ENCODE assay signal across 8 cellular contexts in genomic region chr18:55405655-55406373, GRCh38.
A peak's percentile ranks its signal among the peaks of the same experiment; 100 is the strongest.
DNase-seq lines count a peak whose midpoint lies in the region; ATAC-seq and TF ChIP-seq lines count a peak whose summit lies in the region.

No MANE protein-coding gene starts in this region.

- intact Hi-C loops in OCI-LY7 (cut with micrococcal nuclease; ENCODE audit: unreplicated experiment): no loop called here

- H3K27ac ChIP-seq in SK-N-SH (ENCODE audit: low read depth in 2 of 2, low read length in 1 of 2) (peak overlapping the region; percentile 95 to 99), OCI-LY7 (ENCODE audit: low read depth, low read length, poor library complexity, severe bottlenecking) (no peak overlapping the region)

- POLR2A ChIA-PET in BJ (lab: Charles Lee): interaction anchor here (0.6 kb wide), 1 partner anchor 470 kb away, joined by 5 read pairs; no protein-coding TSS in a partner anchor
- POLR2A ChIA-PET in SK-N-SH (lab: Yijun Ruan, JAX): interaction anchor here (0.5 to 1.1 kb wide), 3 partner anchors 84 to 184 kb away, joined by 3 to 4 read pairs (median 3); no protein-coding TSS in a partner anchor
- POLR2A ChIA-PET in OCI-LY7 (lab: Charles Lee): no interaction called here

- DNase-seq in BJ (ENCODE audit: low read depth): peak; percentile 69
- DNase-seq in NAMALWA (ENCODE audit: low spot score): peak; percentile 37
- peak; percentile 52 for DNase-seq in SK-N-SH
- DNase-seq in fibroblast of peridontal ligament (ENCODE audit: extremely low read depth): peak; percentile 95
- DNase-seq in osteocyte (ENCODE audit: extremely low spot score, unreplicated experiment): peak; percentile 91
- DNase-seq in OCI-LY7 (ENCODE audit: low spot score): no peak
- DNase-seq in AML-193 (lab: John Stamatoyannopoulos, UW): no peak

- 4% methylated on average over 6 of the region's 6 CpGs for WGBS in SK-N-SH (ENCODE audit: low lambda C conversion rate)

- H3K4me1 Mint-ChIP-seq in osteocyte (ENCODE audit: unreplicated experiment): peaks cover 54% of the 10 kb centered on the region

- no peaks in the 10 kb centered on the region for H3K27me3 Mint-ChIP-seq in osteocyte (ENCODE audit: unreplicated experiment)

- 0 out of 2 replicates have a peak overlapping the region, but pooled peaks have one; percentile 19 for H3K4me3 ChIP-seq in BJ (ENCODE audit: low read depth, low read length)
- peak overlapping the region; percentile 48 to 65 for H3K4me3 ChIP-seq in SK-N-SH (ENCODE audit: low read depth in 2 of 2, low read length in 1 of 2)
- no peak overlapping the region for H3K4me3 ChIP-seq in OCI-LY7 (ENCODE audit: low read depth, low read length, poor library complexity, severe bottlenecking)

- no peaks in the 10 kb centered on the region for H3K9me2 ChIP-seq in SK-N-SH
- H3K9me2 ChIP-seq in OCI-LY7 (ENCODE audit: insufficient read depth, low read length): no peaks in the 10 kb centered on the region

- no peaks in the 10 kb centered on the region for H3K36me3 Mint-ChIP-seq in osteocyte (ENCODE audit: unreplicated experiment)

- H4K20me1 ChIP-seq in SK-N-SH (ENCODE audit: insufficient read depth) (no peaks in the 10 kb centered on the region), OCI-LY7 (ENCODE audit: insufficient read depth, low read length) (0 out of 2 replicates have a peak, but pooled peaks cover 3% of the 10 kb centered on the region)

- TF ChIP-seq CTCF in BJ (IDR thresholded peaks at IDR 0.05; ENCODE audit: insufficient read depth, low read depth, low read length) (peak; percentile 25; the same call in 1 of the 2 replicates), SK-N-SH (IDR thresholded peaks at IDR 0.05) (peak; percentile 37), osteocyte (IDR thresholded peaks at IDR 0.05) (peak; percentile 34), OCI-LY7 (conservative IDR thresholded peaks at IDR 0.05; ENCODE audit: low read length) (no peak)

- H2AFZ ChIP-seq in SK-N-SH (ENCODE audit: low read depth) (peak overlapping the region; percentile 23; the same call in 1 of the 2 replicates), OCI-LY7 (ENCODE audit: low read length) (no peak overlapping the region)

- no peaks in the 10 kb centered on the region for H3K36me3 ChIP-seq in BJ (ENCODE audit: control insufficient read depth, insufficient read depth, low read length)
- no peaks in the 10 kb centered on the region for H3K36me3 ChIP-seq in SK-N-SH (replicated peaks in 1 of 2; ENCODE audit: control insufficient read depth in 1 of 2, insufficient read depth in 2 of 2, low read length in 1 of 2)
- H3K36me3 ChIP-seq in OCI-LY7 (ENCODE audit: insufficient read depth, low read length): peaks cover 9% of the 10 kb centered on the region

- H3K79me2 ChIP-seq in SK-N-SH (ENCODE audit: insufficient read depth): peaks cover 84% of the 10 kb centered on the region
- H3K79me2 ChIP-seq in OCI-LY7 (ENCODE audit: insufficient read depth, low read depth, low read length): peaks cover 54% of the 10 kb centered on the region; the same call in 1 of the 2 replicates

- peak overlapping the region; percentile 85 for H3K4me2 ChIP-seq in SK-N-SH
- H3K4me2 ChIP-seq in OCI-LY7 (ENCODE audit: low read length): no peak overlapping the region

- ATAC-seq in GM21381 (IDR thresholded peaks at IDR 0.05; ENCODE audit: unreplicated experiment): no peak

- no peaks in the 10 kb centered on the region for H3K9me3 Mint-ChIP-seq in osteocyte (ENCODE audit: unreplicated experiment)

- H3K9me3 ChIP-seq in SK-N-SH (no peaks in the 10 kb centered on the region), OCI-LY7 (ENCODE audit: low read length) (no peaks in the 10 kb centered on the region)

- no TSS peak for BruUV-seq in OCI-LY7 (replicated peaks; lab: Mats Ljungman, UMichigan)

- H3K4me3 Mint-ChIP-seq in osteocyte (ENCODE audit: unreplicated experiment): no peak overlapping the region

- H3K27me3 ChIP-seq in BJ (ENCODE audit: control insufficient read depth, insufficient read depth, low read length) (no peaks in the 10 kb centered on the region), SK-N-SH (ENCODE audit: insufficient read depth) (no peaks in the 10 kb centered on the region)

- TF ChIP-seq EP300 in SK-N-SH (IDR thresholded peaks at IDR 0.05; ENCODE audit: borderline replicate concordance in 1 of 2, low read depth in 1 of 2, low read length in 1 of 2): peak; percentile 77 to 89

- peaks cover 41 to 50% of the 10 kb centered on the region in 2 experiments for H3K4me1 ChIP-seq in SK-N-SH (ENCODE audit: control insufficient read depth in 1 of 2, insufficient read depth in 2 of 2, low read depth in 1 of 2, low read length in 1 of 2)
- H3K4me1 ChIP-seq in OCI-LY7 (ENCODE audit: insufficient read depth, low read length, poor library complexity, severe bottlenecking): no peaks in the 10 kb centered on the region

- CTCF ChIA-PET in BJ (lab: Yijun Ruan, JAX): interaction anchor here (1.0 to 3.9 kb wide), 2 partner anchors 9 to 11 kb away, joined by 3 to 17 read pairs; no protein-coding TSS in a partner anchor
- CTCF ChIA-PET in SK-N-SH (lab: Yijun Ruan, JAX): interaction anchor here (0.5 to 4.6 kb wide), 9 partner anchors 10 to 964 kb away, joined by 3 to 29 read pairs (median 4); no protein-coding TSS in a partner anchor
- CTCF ChIA-PET in OCI-LY7 (lab: Charles Lee; ENCODE audit: unreplicated experiment): no interaction called here

- peak; percentile 49 for TF ChIP-seq RAD21 in SK-N-SH (IDR thresholded peaks at IDR 0.05; ENCODE audit: low read length)

- peak overlapping the region; percentile 76 for H3K9ac ChIP-seq in SK-N-SH

- peaks cover 40% of the 10 kb centered on the region for H3F3A ChIP-seq in SK-N-SH (replicated peaks; ENCODE audit: insufficient read depth)

- H3K27ac Mint-ChIP-seq in osteocyte (ENCODE audit: unreplicated experiment): peak overlapping the region; percentile 94

TF ChIP-seq in SK-N-SH, 30 proteins besides CTCF, POLR2A, EP300 and RAD21 (continues in another document):
- TF ChIP-seq TCF12 (IDR thresholded peaks at IDR 0.05) (peak; percentile 80), PBX3 (IDR thresholded peaks at IDR 0.05) (peak; percentile 91), GATA2 (CRISPR knock-in tag; IDR thresholded peaks at IDR 0.05) (peak; percentile 15; the same call in 1 of the 2 replicates), MEF2A (IDR thresholded peaks at IDR 0.05; ENCODE audit: borderline replicate concordance, low read depth) (peak; percentile 24; the same call in 1 of the 2 replicates), SMC3 (IDR thresholded peaks at IDR 0.05; ENCODE audit: low read depth, low read length) (no peak), NRF1 (IDR thresholded peaks at IDR 0.05; ENCODE audit: low read depth, low read length) (no peak), JUND (IDR thresholded peaks at IDR 0.05) (peak; percentile 83), FOXJ3 (CRISPR knock-in tag; IDR thresholded peaks at IDR 0.05) (no peak), USF2 (IDR thresholded peaks at IDR 0.05; ENCODE audit: borderline replicate concordance, low read depth, low read length) (no peak), YY1 (IDR thresholded peaks at IDR 0.05; ENCODE audit: low read depth) (no peak)
- TF ChIP-seq, protein P1, sequence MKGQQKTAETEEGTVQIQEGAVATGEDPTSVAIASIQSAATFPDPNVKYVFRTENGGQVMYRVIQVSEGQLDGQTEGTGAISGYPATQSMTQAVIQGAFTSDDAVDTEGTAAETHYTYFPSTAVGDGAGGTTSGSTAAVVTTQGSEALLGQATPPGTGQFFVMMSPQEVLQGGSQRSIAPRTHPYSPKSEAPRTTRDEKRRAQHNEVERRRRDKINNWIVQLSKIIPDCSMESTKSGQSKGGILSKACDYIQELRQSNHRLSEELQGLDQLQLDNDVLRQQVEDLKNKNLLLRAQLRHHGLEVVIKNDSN (IDR thresholded peaks at IDR 0.05; ENCODE audit: borderline replicate concordance, low read depth): no peak
- TF ChIP-seq, protein P2, sequence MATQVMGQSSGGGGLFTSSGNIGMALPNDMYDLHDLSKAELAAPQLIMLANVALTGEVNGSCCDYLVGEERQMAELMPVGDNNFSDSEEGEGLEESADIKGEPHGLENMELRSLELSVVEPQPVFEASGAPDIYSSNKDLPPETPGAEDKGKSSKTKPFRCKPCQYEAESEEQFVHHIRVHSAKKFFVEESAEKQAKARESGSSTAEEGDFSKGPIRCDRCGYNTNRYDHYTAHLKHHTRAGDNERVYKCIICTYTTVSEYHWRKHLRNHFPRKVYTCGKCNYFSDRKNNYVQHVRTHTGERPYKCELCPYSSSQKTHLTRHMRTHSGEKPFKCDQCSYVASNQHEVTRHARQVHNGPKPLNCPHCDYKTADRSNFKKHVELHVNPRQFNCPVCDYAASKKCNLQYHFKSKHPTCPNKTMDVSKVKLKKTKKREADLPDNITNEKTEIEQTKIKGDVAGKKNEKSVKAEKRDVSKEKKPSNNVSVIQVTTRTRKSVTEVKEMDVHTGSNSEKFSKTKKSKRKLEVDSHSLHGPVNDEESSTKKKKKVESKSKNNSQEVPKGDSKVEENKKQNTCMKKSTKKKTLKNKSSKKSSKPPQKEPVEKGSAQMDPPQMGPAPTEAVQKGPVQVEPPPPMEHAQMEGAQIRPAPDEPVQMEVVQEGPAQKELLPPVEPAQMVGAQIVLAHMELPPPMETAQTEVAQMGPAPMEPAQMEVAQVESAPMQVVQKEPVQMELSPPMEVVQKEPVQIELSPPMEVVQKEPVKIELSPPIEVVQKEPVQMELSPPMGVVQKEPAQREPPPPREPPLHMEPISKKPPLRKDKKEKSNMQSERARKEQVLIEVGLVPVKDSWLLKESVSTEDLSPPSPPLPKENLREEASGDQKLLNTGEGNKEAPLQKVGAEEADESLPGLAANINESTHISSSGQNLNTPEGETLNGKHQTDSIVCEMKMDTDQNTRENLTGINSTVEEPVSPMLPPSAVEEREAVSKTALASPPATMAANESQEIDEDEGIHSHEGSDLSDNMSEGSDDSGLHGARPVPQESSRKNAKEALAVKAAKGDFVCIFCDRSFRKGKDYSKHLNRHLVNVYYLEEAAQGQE (IDR thresholded peaks at IDR 0.05; ENCODE audit: low read depth, low read length): 0 out of 2 replicates have a peak, but pooled peaks have one; percentile 23

Comparison
In these comparisons a context has a peak if more than half of its experiments do, and no peak if none do; other contexts are left out.
1. DNase-seq: peak in BJ (single experiment), NAMALWA (single experiment), SK-N-SH (single experiment), fibroblast of peridontal ligament (single experiment) and osteocyte (single experiment); none in OCI-LY7 (single experiment) and AML-193 (0 of 2).